8 cellular contexts compared by ENCODE assay signal in genomic region chr22:17637490-17638181, GRCh38. TPM values are rescaled to one million over a fixed set of nuclear protein-coding genes. Genes with fewer than 3 reads are reported as not detected.
DNase-seq lines count a peak whose midpoint lies in the region; ATAC-seq and TF ChIP-seq lines count a peak whose summit lies in the region.

No MANE protein-coding gene starts in this region.

- intact Hi-C loops in CD14-positive monocyte (cut with micrococcal nuclease): loop anchor here (1.0 to 5.0 kb wide), 4 partner anchors 8 to 70 kb away; no protein-coding TSS in a partner anchor

- H3K9me3 Mint-ChIP-seq in CD14-positive monocyte (peaks cover 0 to 2% (median 0%) of the 10 kb centered on the region in 7 donors), nephron (no peaks in the 10 kb centered on the region)

- H3K36me3 Mint-ChIP-seq in CD14-positive monocyte: peaks cover 8 to 9% of the 10 kb centered on the region in 2 donors
- H3K36me3 Mint-ChIP-seq in nephron (ENCODE audit: low read depth): peaks cover 12% of the 10 kb centered on the region

- H3K27ac Mint-ChIP-seq in CD14-positive monocyte: peak overlapping the region; percentile 98 to 100 (median 99)
- peak overlapping the region; percentile 98 to 99 (median 98) for H3K27ac Mint-ChIP-seq in nephron

- H3K4me1 Mint-ChIP-seq in CD14-positive monocyte (peaks cover 34% of the 10 kb centered on the region), nephron (peaks cover 23% of the 10 kb centered on the region)

- no peak for TF ChIP-seq CTCF in CD14-positive monocyte (IDR thresholded peaks at IDR 0.05)
- no peak for TF ChIP-seq CTCF in choroid plexus epithelial cell (conservative IDR thresholded peaks at IDR 0.05; ENCODE audit: low read depth, low read length)
- TF ChIP-seq CTCF in nephron (IDR thresholded peaks at IDR 0.05; ENCODE audit: unreplicated experiment in 3 of 3): no peak

- no peak for ATAC-seq in HG03378 (IDR thresholded peaks at IDR 0.05; ENCODE audit: unreplicated experiment)

- H3K27me3 Mint-ChIP-seq in CD14-positive monocyte (ENCODE audit: low read depth in 3 of 3): no peaks in the 10 kb centered on the region
- H3K27me3 Mint-ChIP-seq in nephron (ENCODE audit: low read depth): no peaks in the 10 kb centered on the region

- H3K4me3 Mint-ChIP-seq in CD14-positive monocyte: peak overlapping the region; percentile 91 to 98
- H3K4me3 Mint-ChIP-seq in nephron: peak overlapping the region; percentile 84 to 98 (median 89)

- peak overlapping the region; percentile 93 for H3K4me3 ChIP-seq in Jurkat, Clone E6-1 (ENCODE audit: low read length)
- peak overlapping the region; percentile 87 for H3K4me3 ChIP-seq in choroid plexus epithelial cell (ENCODE audit: low read depth, low read length)

- DNase-seq in CD14-positive monocyte (ENCODE audit: low spot score) (no peak), choroid plexus epithelial cell (ENCODE audit: low read depth) (no peak), NCI-H1930 (lab: John Stamatoyannopoulos, UW) (no peak), NCI-H748 treated with DMSO at 0.1 percent for 48 hours (lab: John Stamatoyannopoulos, UW) (no peak), NCI-H226 (no peak)
- DNase-seq in Jurkat, Clone E6-1 (ENCODE audit: low read depth, low spot score): no peak

RNA-seq across cellular contexts. Expression of gene BCL2L13, which starts 0.9 kb away (rescaled TPM):
- polyA plus RNA-seq in CD14-positive monocyte: 10 to 100 TPM; 53.0 to 67.8 TPM
- 28.8 TPM for polyA plus RNA-seq in Jurkat, Clone E6-1 (2012; ENCODE audit: insufficient read depth, insufficient read length)

RNA-seq across cellular contexts. Expression of gene ATP6V1E1, which starts 9.1 kb away (rescaled TPM):
- 100 to 1,000 TPM; 144 to 147 TPM for polyA plus RNA-seq in CD14-positive monocyte
- polyA plus RNA-seq in Jurkat, Clone E6-1 (2012; ENCODE audit: insufficient read depth, insufficient read length): 119 TPM
